Comparison of ENCODE assay signal across 21 cellular contexts in the genomic region with DNA sequence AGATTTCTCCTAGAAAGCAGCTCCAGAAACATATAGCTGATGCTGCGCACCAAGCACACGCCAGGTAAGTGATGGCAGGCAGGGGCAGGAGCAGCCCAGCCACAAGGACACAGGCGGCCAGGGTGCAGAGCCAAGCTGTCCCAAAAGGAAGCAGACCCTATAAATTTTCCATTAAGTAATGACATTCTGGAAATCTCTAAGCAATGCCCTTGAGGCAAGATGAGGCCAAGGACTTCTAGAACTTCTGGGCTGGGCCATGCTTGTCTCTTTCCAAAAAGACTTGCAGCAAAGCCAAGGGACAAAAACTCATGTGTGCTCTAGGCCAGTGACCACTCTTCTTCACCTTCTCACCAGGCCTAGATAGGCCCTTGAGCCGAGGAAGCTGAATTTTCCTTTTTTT. TPM values are rescaled to one million over a fixed set of nuclear protein-coding genes. Genes with fewer than 3 reads are reported as not detected.
DNase-seq lines count a peak whose midpoint lies in the region; ATAC-seq and TF ChIP-seq lines count a peak whose summit lies in the region.
"Had no signal": no experiment of that assay in that cellular context is flagged by ENCODE, and none has a peak within 500 bp of the region (broad histone marks: within the 10 kb centered on the region; RNA-seq: fewer than 3 reads in every experiment).

No MANE protein-coding gene starts in this region.

- peaks cover 66 to 93% of the 10 kb centered on the region in 2 donors for H3K4me1 Mint-ChIP-seq in natural killer cell
- H3K4me1 Mint-ChIP-seq in natural killer cell treated with Interleukin-12 subunit alpha and Interleukin-12 subunit beta and Interleukin-15 and Interleukin-18, amount 100 ng/mL, for 72 hours (ENCODE audit: low read depth in 2 of 2) = peaks cover 38 to 59% of the 10 kb centered on the region in 2 donors
- peaks cover 15% of the 10 kb centered on the region for H3K4me1 Mint-ChIP-seq in activated T-helper 1 cell treated with anti-CD3 and anti-CD28 coated beads, Interleukin-12 subunit alpha, Interleukin-12 subunit beta, Interleukin-2, Interleukin-4 antibody, amounts not matched to agents 30 ng/mL and 10 ng/mL and 1 ng/mL, durations not matched to agents 14 hours and 24 hours and 36 hours (ENCODE audit: low read depth)
- H3K4me1 Mint-ChIP-seq in T-helper 2 cell treated with Interferon-gamma antibody and Interleukin-4, amounts not matched to agents 5 μg/mL and 100 μg/mL, for 36 hours (ENCODE audit: low read depth) = peaks cover 7% of the 10 kb centered on the region

- H3K27ac Mint-ChIP-seq in natural killer cell = peak overlapping the region; percentile 68 to 87
- H3K27ac Mint-ChIP-seq in natural killer cell treated with Interleukin-12 subunit alpha and Interleukin-12 subunit beta and Interleukin-15 and Interleukin-18, amount 100 ng/mL, for 72 hours = no peak overlapping the region
- H3K27ac Mint-ChIP-seq in activated T-helper 1 cell treated with anti-CD3 and anti-CD28 coated beads, Interleukin-12 subunit alpha, Interleukin-12 subunit beta, Interleukin-2, Interleukin-4 antibody, amounts not matched to agents 30 ng/mL and 10 ng/mL and 1 ng/mL, durations not matched to agents 14 hours and 24 hours and 36 hours = peak overlapping the region; percentile 23
- H3K27ac Mint-ChIP-seq in T-helper 2 cell treated with Interferon-gamma antibody and Interleukin-4, amounts not matched to agents 5 μg/mL and 100 μg/mL, for 36 hours = no peak overlapping the region

- TF ChIP-seq CTCF in natural killer cell (IDR thresholded peaks at IDR 0.05) (no peak), GM10248 (IDR thresholded peaks at IDR 0.05; ENCODE audit: control extremely low read depth, extremely low read depth, low read depth, missing control alignments) (no peak)

- no peaks in the 10 kb centered on the region for H3K9me3 ChIP-seq in right cardiac atrium (ENCODE audit: control insufficient read depth, low read length)
- no peaks in the 10 kb centered on the region for H3K9me3 ChIP-seq in aorta (ENCODE audit: control insufficient read depth, low read length)
- H3K9me3 ChIP-seq: right lobe of liver, suprapubic skin had no signal

- no peak overlapping the region for H3K4me3 Mint-ChIP-seq in natural killer cell
- no peak overlapping the region for H3K4me3 Mint-ChIP-seq in natural killer cell treated with Interleukin-12 subunit alpha and Interleukin-12 subunit beta and Interleukin-15 and Interleukin-18, amount 100 ng/mL, for 72 hours
- H3K4me3 Mint-ChIP-seq in activated T-helper 1 cell treated with anti-CD3 and anti-CD28 coated beads, Interleukin-12 subunit alpha, Interleukin-12 subunit beta, Interleukin-2, Interleukin-4 antibody, amounts not matched to agents 30 ng/mL and 10 ng/mL and 1 ng/mL, durations not matched to agents 14 hours and 24 hours and 36 hours = no peak overlapping the region
- H3K4me3 Mint-ChIP-seq in T-helper 2 cell treated with Interferon-gamma antibody and Interleukin-4, amounts not matched to agents 5 μg/mL and 100 μg/mL, for 36 hours = no peak overlapping the region
- H3K4me3 Mint-ChIP-seq: activated naive CD4-positive, alpha-beta T cell treated with anti-CD3 and anti-CD28 coated beads, Interleukin-2, amount 50 U/mL, for 24 hours; nephron progenitor cell had no signal

- H3K36me3 Mint-ChIP-seq in natural killer cell = no peaks in the 10 kb centered on the region
- H3K36me3 Mint-ChIP-seq in natural killer cell treated with Interleukin-12 subunit alpha and Interleukin-12 subunit beta and Interleukin-15 and Interleukin-18, amount 100 ng/mL, for 72 hours = peaks cover 8% of the 10 kb centered on the region
- H3K36me3 Mint-ChIP-seq in activated T-helper 1 cell treated with anti-CD3 and anti-CD28 coated beads, Interleukin-12 subunit alpha, Interleukin-12 subunit beta, Interleukin-2, Interleukin-4 antibody, amounts not matched to agents 30 ng/mL and 10 ng/mL and 1 ng/mL, durations not matched to agents 14 hours and 24 hours and 36 hours (ENCODE audit: low read depth) = peaks cover 31% of the 10 kb centered on the region
- H3K36me3 Mint-ChIP-seq in T-helper 2 cell treated with Interferon-gamma antibody and Interleukin-4, amounts not matched to agents 5 μg/mL and 100 μg/mL, for 36 hours (ENCODE audit: low read depth) = peaks cover 24% of the 10 kb centered on the region

- no peak for DNase-seq in natural killer cell
- no peak for DNase-seq in natural killer cell treated with Interleukin-12 subunit alpha and Interleukin-12 subunit beta and Interleukin-15 and Interleukin-18, amount 100 ng/mL, for 72 hours (ENCODE audit: low spot score)
- DNase-seq in activated T-helper 1 cell treated with anti-CD3 and anti-CD28 coated beads, Interleukin-12 subunit alpha, Interleukin-12 subunit beta, Interleukin-2, Interleukin-4 antibody, amounts not matched to agents 30 ng/mL and 10 ng/mL and 1 ng/mL, durations not matched to agents 14 hours and 24 hours and 36 hours (ENCODE audit: low spot score) = no peak
- DNase-seq in right cardiac atrium = peak; percentile 44 to 81 (median 69)
- no peak for DNase-seq in aorta
- no peak for DNase-seq in GM10248 (ENCODE audit: extremely low spot score)
- no peak for DNase-seq in T-helper 2 cell treated with Interferon-gamma antibody and Interleukin-4, amounts not matched to agents 5 μg/mL and 100 μg/mL, for 36 hours (ENCODE audit: low spot score)
- DNase-seq: activated CD8-positive, alpha-beta memory T cell treated with anti-CD3 and anti-CD28 coated beads for 24 hours; GF-D8; NCI-H1694; NCI-H526; nephron progenitor cell; right lobe of liver; RPMI8226 had no signal

- peak overlapping the region; percentile 51 for H3K27ac ChIP-seq in right cardiac atrium (ENCODE audit: low read length)
- no peak overlapping the region for H3K27ac ChIP-seq in aorta (ENCODE audit: low read depth in 1 of 2, low read length in 2 of 2)
- H3K27ac ChIP-seq: KMS-11, parathyroid adenoma, right lobe of liver, suprapubic skin had no signal

- H3K36me3 ChIP-seq in aorta (ENCODE audit: control insufficient read depth in 1 of 2, insufficient read depth in 2 of 2, low read length in 1 of 2) = peaks cover 5 to 7% of the 10 kb centered on the region in 2 donors

- POLR2A ChIA-PET in GM10248 (lab: Yijun Ruan, JAX) = interaction anchor here (0.7 to 1.0 kb wide), 2 partner anchors 31 to 144 kb away, joined by 4 read pairs; partner anchors contain the start of gene AKAP8L

- H3K9me3 Mint-ChIP-seq in natural killer cell = no peaks in the 10 kb centered on the region
- H3K9me3 Mint-ChIP-seq in natural killer cell treated with Interleukin-12 subunit alpha and Interleukin-12 subunit beta and Interleukin-15 and Interleukin-18, amount 100 ng/mL, for 72 hours = no peaks in the 10 kb centered on the region
- no peaks in the 10 kb centered on the region for H3K9me3 Mint-ChIP-seq in activated T-helper 1 cell treated with anti-CD3 and anti-CD28 coated beads, Interleukin-12 subunit alpha, Interleukin-12 subunit beta, Interleukin-2, Interleukin-4 antibody, amounts not matched to agents 30 ng/mL and 10 ng/mL and 1 ng/mL, durations not matched to agents 14 hours and 24 hours and 36 hours
- no peaks in the 10 kb centered on the region for H3K9me3 Mint-ChIP-seq in T-helper 2 cell treated with Interferon-gamma antibody and Interleukin-4, amounts not matched to agents 5 μg/mL and 100 μg/mL, for 36 hours
- H3K9me3 Mint-ChIP-seq: activated naive CD4-positive, alpha-beta T cell treated with anti-CD3 and anti-CD28 coated beads, Interleukin-2, amount 50 U/mL, for 24 hours; nephron progenitor cell had no signal

- H3K4me1 ChIP-seq in right cardiac atrium (ENCODE audit: control insufficient read depth, insufficient read depth, low read length) (peaks cover 55% of the 10 kb centered on the region), aorta (ENCODE audit: control insufficient read depth in 1 of 2, insufficient read depth in 2 of 2, low read length in 2 of 2) (peaks cover 0 to 4% of the 10 kb centered on the region in 2 donors)

- ATAC-seq in natural killer cell = no peak
- ATAC-seq in natural killer cell treated with Interleukin-12 subunit alpha and Interleukin-12 subunit beta and Interleukin-15 and Interleukin-18, amount 100 ng/mL, for 72 hours = no peak
- ATAC-seq in right cardiac atrium = peak; percentile 56 to 81
- ATAC-seq in aorta (ENCODE audit: low FRiP score) = peak; percentile 34
- no peak for ATAC-seq in GM18861 (IDR thresholded peaks at IDR 0.05; ENCODE audit: unreplicated experiment)
- ATAC-seq: left lobe of liver, right lobe of liver, SK-N-SH treated with all-trans-retinoic acid at 6 μM for 48 hours had no signal

- no peak overlapping the region for H3K4me3 ChIP-seq in right cardiac atrium (ENCODE audit: low read length)
- no peak overlapping the region for H3K4me3 ChIP-seq in aorta (ENCODE audit: low read length in 2 of 2)
- H3K4me3 ChIP-seq: right lobe of liver, suprapubic skin had no signal

- H3K27me3 ChIP-seq in right cardiac atrium (ENCODE audit: control insufficient read depth, insufficient read depth) (no peaks in the 10 kb centered on the region), aorta (ENCODE audit: control insufficient read depth in 1 of 2, insufficient read depth in 2 of 2, low read length in 1 of 2) (no peaks in the 10 kb centered on the region)
- H3K27me3 ChIP-seq: right lobe of liver, suprapubic skin had no signal

- CTCF ChIA-PET in GM10248 (lab: Yijun Ruan, JAX) = interaction anchor here (1.5 kb wide), 1 partner anchor 15 kb away, joined by 5 read pairs; no protein-coding TSS in a partner anchor

- intact Hi-C loops in natural killer cell (cut with micrococcal nuclease) (no loop called here), right cardiac atrium (cut with DNase I) (no loop called here), aorta (cut with DNase I) (no loop called here)
- intact Hi-C loops in activated T-helper 1 cell treated with anti-CD3 and anti-CD28 coated beads, Interleukin-12 subunit alpha, Interleukin-12 subunit beta, Interleukin-2, Interleukin-4 antibody, amounts not matched to agents 30 ng/mL and 10 ng/mL and 1 ng/mL, durations not matched to agents 14 hours and 24 hours and 36 hours (cut with micrococcal nuclease) = no loop called here

- no peaks in the 10 kb centered on the region for H3K27me3 Mint-ChIP-seq in natural killer cell (ENCODE audit: low read depth in 2 of 2)
- no peaks in the 10 kb centered on the region for H3K27me3 Mint-ChIP-seq in natural killer cell treated with Interleukin-12 subunit alpha and Interleukin-12 subunit beta and Interleukin-15 and Interleukin-18, amount 100 ng/mL, for 72 hours
- no peaks in the 10 kb centered on the region for H3K27me3 Mint-ChIP-seq in activated T-helper 1 cell treated with anti-CD3 and anti-CD28 coated beads, Interleukin-12 subunit alpha, Interleukin-12 subunit beta, Interleukin-2, Interleukin-4 antibody, amounts not matched to agents 30 ng/mL and 10 ng/mL and 1 ng/mL, durations not matched to agents 14 hours and 24 hours and 36 hours (ENCODE audit: insufficient read depth)
- H3K27me3 Mint-ChIP-seq in T-helper 2 cell treated with Interferon-gamma antibody and Interleukin-4, amounts not matched to agents 5 μg/mL and 100 μg/mL, for 36 hours (ENCODE audit: low read depth) = no peaks in the 10 kb centered on the region
- H3K27me3 Mint-ChIP-seq: activated naive CD4-positive, alpha-beta T cell treated with anti-CD3 and anti-CD28 coated beads, Interleukin-2, amount 50 U/mL, for 24 hours had no signal

- WGBS in right cardiac atrium = 70% methylated on average over 4 of the region's 4 CpGs
- 53 to 54% methylated on average over 4 of the region's 4 CpGs for WGBS in aorta, 2 donors

RNA-seq across cellular contexts. Expression of gene EPHX3, which starts 42.2 kb away (rescaled TPM):
- not detected for total RNA-seq in natural killer cell
- total RNA-seq in natural killer cell treated with Interleukin-12 subunit alpha and Interleukin-12 subunit beta and Interleukin-15 and Interleukin-18, amount 100 ng/mL, for 72 hours = 1 to 10 TPM in 1 of 2 donors, under 1 TPM in 1; 0.81 to 1.0 TPM
- 0.20 TPM in 1 of 2 replicates, not detected in the other for total RNA-seq in activated T-helper 1 cell treated with anti-CD3 and anti-CD28 coated beads, Interleukin-12 subunit alpha, Interleukin-12 subunit beta, Interleukin-2, Interleukin-4 antibody, amounts not matched to agents 30 ng/mL and 10 ng/mL and 1 ng/mL, durations not matched to agents 14 hours and 24 hours and 36 hours
- under 1 TPM in 2 of 4 donors, not detected in 2; 0.11 to 0.17 TPM for total RNA-seq in right cardiac atrium
- polyA plus RNA-seq in right cardiac atrium = 0.09 TPM
- 1 to 10 TPM in 1 of 2 donors, under 1 TPM in 1; 0.48 to 1.0 TPM for total RNA-seq in aorta
- 1 to 10 TPM in 1 of 2 donors, not detected in 1; 1.0 TPM for polyA plus RNA-seq in aorta

RNA-seq across cellular contexts. Expression of gene BRD4, which starts 57.9 kb away (rescaled TPM):
- total RNA-seq in natural killer cell = 100 to 1,000 TPM in 1 of 3 donors, 10 to 100 TPM in 2; 91.9 to 116 (median 98.3) TPM
- total RNA-seq in natural killer cell treated with Interleukin-12 subunit alpha and Interleukin-12 subunit beta and Interleukin-15 and Interleukin-18, amount 100 ng/mL, for 72 hours = 100 to 1,000 TPM; 111 to 161 TPM
- total RNA-seq in activated T-helper 1 cell treated with anti-CD3 and anti-CD28 coated beads, Interleukin-12 subunit alpha, Interleukin-12 subunit beta, Interleukin-2, Interleukin-4 antibody, amounts not matched to agents 30 ng/mL and 10 ng/mL and 1 ng/mL, durations not matched to agents 14 hours and 24 hours and 36 hours = 122 and 129 TPM in 2 replicates
- 10 to 100 TPM; 51.1 to 62.8 (median 59.2) TPM for total RNA-seq in right cardiac atrium
- polyA plus RNA-seq in right cardiac atrium = 29.6 TPM
- total RNA-seq in aorta = 100 to 1,000 TPM; 123 to 126 TPM
- 10 to 100 TPM; 12.3 to 50.6 TPM for polyA plus RNA-seq in aorta

Comparison
In these comparisons a context has a peak if more than half of its experiments do, and no peak if none do; other contexts are left out.
1. H3K27ac Mint-ChIP-seq: peak in natural killer cell (2 of 2) and activated T-helper 1 cell treated with anti-CD3 and anti-CD28 coated beads, Interleukin-12 subunit alpha, Interleukin-12 subunit beta, Interleukin-2, Interleukin-4 antibody, amounts not matched to agents 30 ng/mL and 10 ng/mL and 1 ng/mL, durations not matched to agents 14 hours and 24 hours and 36 hours (single experiment); none in natural killer cell treated with Interleukin-12 subunit alpha and Interleukin-12 subunit beta and Interleukin-15 and Interleukin-18, amount 100 ng/mL, for 72 hours (0 of 2) and T-helper 2 cell treated with Interferon-gamma antibody and Interleukin-4, amounts not matched to agents 5 μg/mL and 100 μg/mL, for 36 hours (single experiment).
2. ATAC-seq: peak in right cardiac atrium (2 of 2) and aorta (single experiment); none in natural killer cell (0 of 3), natural killer cell treated with Interleukin-12 subunit alpha and Interleukin-12 subunit beta and Interleukin-15 and Interleukin-18, amount 100 ng/mL, for 72 hours (0 of 2) and GM18861 (single experiment).
3. DNase-seq: peak in right cardiac atrium (3 of 3); none in natural killer cell (single experiment), natural killer cell treated with Interleukin-12 subunit alpha and Interleukin-12 subunit beta and Interleukin-15 and Interleukin-18, amount 100 ng/mL, for 72 hours (single experiment), activated T-helper 1 cell treated with anti-CD3 and anti-CD28 coated beads, Interleukin-12 subunit alpha, Interleukin-12 subunit beta, Interleukin-2, Interleukin-4 antibody, amounts not matched to agents 30 ng/mL and 10 ng/mL and 1 ng/mL, durations not matched to agents 14 hours and 24 hours and 36 hours (single experiment), aorta (0 of 2), GM10248 (single experiment) and T-helper 2 cell treated with Interferon-gamma antibody and Interleukin-4, amounts not matched to agents 5 μg/mL and 100 μg/mL, for 36 hours (single experiment).